In the genomic region with DNA sequence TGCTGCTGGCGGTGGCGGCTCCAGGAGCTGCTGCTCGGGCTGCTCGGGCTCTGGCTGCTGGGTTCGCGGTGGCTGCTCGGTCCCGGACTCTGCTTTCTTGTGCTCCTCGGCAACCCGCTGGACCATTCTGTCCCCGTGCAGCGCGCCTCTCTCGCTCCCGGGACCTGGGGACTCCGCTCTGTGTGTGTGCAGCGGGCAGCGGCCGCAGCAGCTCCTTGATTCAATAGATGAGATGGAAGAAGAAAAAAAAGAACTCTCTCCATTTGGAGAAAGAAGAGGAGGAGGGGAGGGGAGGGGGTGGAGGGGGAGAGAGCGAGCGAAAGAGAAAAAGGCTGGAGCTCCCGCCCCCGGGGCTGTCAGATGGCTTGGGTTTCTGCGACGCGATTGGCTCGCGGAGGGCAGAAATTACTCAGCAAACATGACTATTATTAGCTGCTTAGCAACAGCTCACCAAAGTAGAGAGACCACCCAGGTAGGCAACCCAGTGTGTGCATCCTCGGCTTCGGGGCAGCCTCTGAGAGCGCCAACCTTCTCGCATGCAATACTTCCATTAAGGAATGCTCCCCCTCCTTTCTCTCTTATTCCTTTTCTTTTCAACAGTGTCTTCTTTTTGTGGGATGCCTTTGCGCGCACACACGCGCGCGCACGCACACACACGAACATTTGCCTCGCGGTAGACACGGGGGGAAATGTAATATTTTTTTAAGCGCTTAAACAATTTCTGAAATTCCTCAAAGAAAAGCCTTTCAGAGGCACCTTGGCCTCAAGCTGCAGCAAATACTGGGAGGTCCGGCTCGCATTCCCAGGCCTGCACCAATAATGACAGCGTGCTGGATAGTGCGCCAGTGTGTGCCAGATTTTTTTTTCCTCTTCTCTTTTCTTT, we compare ENCODE assay signal across 8 cellular contexts. TPM values are rescaled to one million over a fixed set of nuclear protein-coding genes. Genes with fewer than 3 reads are reported as not detected.
A peak's percentile ranks its signal among the peaks of the same experiment; 100 is the strongest.
DNase-seq lines count a peak whose midpoint lies in the region; ATAC-seq and TF ChIP-seq lines count a peak whose summit lies in the region.

No MANE protein-coding gene starts in this region.

- H3K9me3 ChIP-seq in NT2/D1 (ENCODE audit: insufficient read depth, low read length) (no peaks in the 10 kb centered on the region), esophagus (ENCODE audit: control insufficient read depth in 2 of 2, insufficient read depth in 1 of 2, low read depth in 1 of 2, low read length in 1 of 2) (no peaks in the 10 kb centered on the region), mucosa of descending colon (no peaks in the 10 kb centered on the region)

- TF ChIP-seq CTCF in mucosa of descending colon (IDR thresholded peaks at IDR 0.05) = no peak

- H3K4me1 ChIP-seq in NT2/D1 (ENCODE audit: insufficient read depth, insufficient read length) (peaks cover 3% of the 10 kb centered on the region), esophagus (ENCODE audit: control insufficient read depth in 2 of 2, insufficient read depth in 2 of 2, low read length in 1 of 2) (peaks cover 0 to 5% of the 10 kb centered on the region in 2 donors), mucosa of descending colon (ENCODE audit: low read depth) (peaks cover 8% of the 10 kb centered on the region)

- peak overlapping the region; percentile 87 to 98 for H3K4me3 Mint-ChIP-seq in stimulated activated naive CD8-positive, alpha-beta T cell treated with anti-CD3 and anti-CD28 coated beads, Interleukin-15, amount 100 ng/mL, for 72 hours

- ATAC-seq in GM19395 (IDR thresholded peaks at IDR 0.05; ENCODE audit: unreplicated experiment) (peak; percentile 50), mucosa of descending colon (peak; percentile 23)
- ATAC-seq in stimulated activated naive CD8-positive, alpha-beta T cell treated with anti-CD3 and anti-CD28 coated beads, Interleukin-15, amount 100 ng/mL, for 72 hours = peak; percentile 61

- H3K4me3 ChIP-seq in NT2/D1 (ENCODE audit: insufficient read length, low read depth) = peak overlapping the region; percentile 91
- peak overlapping the region; percentile 84 to 94 for H3K4me3 ChIP-seq in esophagus (ENCODE audit: low read depth in 1 of 2, low read length in 2 of 2)
- H3K4me3 ChIP-seq in mucosa of descending colon = peak overlapping the region; percentile 70

- H3K36me3 ChIP-seq in NT2/D1 (ENCODE audit: insufficient read depth, insufficient read length, low read length) (peaks cover 21% of the 10 kb centered on the region), esophagus (ENCODE audit: control insufficient read depth in 2 of 2, insufficient read depth in 2 of 2, low read length in 1 of 2) (no peaks in the 10 kb centered on the region), mucosa of descending colon (ENCODE audit: low read depth) (no peaks in the 10 kb centered on the region)

- peak overlapping the region; percentile 57 to 94 for H3K27ac Mint-ChIP-seq in stimulated activated naive CD8-positive, alpha-beta T cell treated with anti-CD3 and anti-CD28 coated beads, Interleukin-15, amount 100 ng/mL, for 72 hours

- peaks cover 50% of the 10 kb centered on the region for H3K4me1 Mint-ChIP-seq in stimulated activated naive CD8-positive, alpha-beta T cell treated with anti-CD3 and anti-CD28 coated beads, Interleukin-15, amount 100 ng/mL, for 72 hours

- H3K9me3 Mint-ChIP-seq in stimulated activated naive CD8-positive, alpha-beta T cell treated with anti-CD3 and anti-CD28 coated beads, Interleukin-15, amount 100 ng/mL, for 72 hours = no peaks in the 10 kb centered on the region

- peaks cover 16% of the 10 kb centered on the region for H3K27me3 Mint-ChIP-seq in stimulated activated naive CD8-positive, alpha-beta T cell treated with anti-CD3 and anti-CD28 coated beads, Interleukin-15, amount 100 ng/mL, for 72 hours

- WGBS in esophagus, 2 donors = 1% methylated on average over 48 of the region's 48 CpGs

- H3K27ac ChIP-seq in esophagus (ENCODE audit: low read depth in 2 of 2, low read length in 1 of 2) = peak overlapping the region; percentile 91 to 95

- H3K27me3 ChIP-seq in NT2/D1 (ENCODE audit: insufficient read depth, insufficient read length) = peaks cover under 1% of the 10 kb centered on the region
- H3K27me3 ChIP-seq in esophagus (ENCODE audit: control insufficient read depth in 1 of 2, insufficient read depth in 2 of 2, low read length in 2 of 2) = no peaks in the 10 kb centered on the region

- DNase-seq in C1 segment of cervical spinal cord (lab: John Stamatoyannopoulos, UW) (peak; percentile 43 to 97 (median 84)), HUDEP-2 (lab: John Stamatoyannopoulos, UW; ENCODE audit: unreplicated experiment in 76 of 76) (peak in 71 of 76 experiments; percentile 18 to 78 (median 55)), NT2/D1 (ENCODE audit: low read depth, low spot score) (peak; percentile 97), mucosa of descending colon (peak; percentile 81 to 90 (median 86))
- peak; percentile 73 to 74 for DNase-seq in activated T-cell treated with anti-CD3 and anti-CD28 coated beads, Interleukin-2, amount 50 U/mL, for 48 hours
- DNase-seq in stimulated activated naive CD8-positive, alpha-beta T cell treated with anti-CD3 and anti-CD28 coated beads, Interleukin-15, amount 100 ng/mL, for 72 hours = peak; percentile 73 to 84

- intact Hi-C loops in mucosa of descending colon (cut with DNase I, micrococcal nuclease) = no loop called here

- peak overlapping the region; percentile 96 for H3K9ac ChIP-seq in NT2/D1 (ENCODE audit: insufficient read length, low read depth)

RNA-seq across cellular contexts. Expression of gene PTCH1, which starts 7.6 kb away (rescaled TPM):
- polyA plus RNA-seq in esophagus = 1 to 10 TPM; 2.4 to 2.8 TPM
- 10 to 100 TPM; 11.9 to 38.1 (median 32.1) TPM for total RNA-seq in mucosa of descending colon

Comparison
In these comparisons a context has a peak if more than half of its experiments do, and no peak if none do; other contexts are left out.
1. Peak in every context shown above with its lines: DNase-seq, ATAC-seq, H3K4me3 ChIP-seq and H3K27ac ChIP-seq.